ENCODE assay signal across 17 cellular contexts in genomic region chr2:216671791-216672343, GRCh38. TPM values are rescaled to one million over a fixed set of nuclear protein-coding genes. Genes with fewer than 3 reads are reported as not detected.
"Had no signal": no experiment of that assay in that cellular context is flagged by ENCODE, and none has a peak within 500 bp of the region (broad histone marks: within the 10 kb centered on the region; RNA-seq: fewer than 3 reads in every experiment).

No MANE protein-coding gene starts in this region.

- H3K27me3 ChIP-seq: adrenal gland, neural progenitor cell, suprapubic skin had no signal

- H3K9me3 ChIP-seq: adrenal gland, mucosa of descending colon, suprapubic skin had no signal

- H3K4me1 ChIP-seq: adrenal gland, neural progenitor cell, parathyroid adenoma, suprapubic skin had no signal

- H3K4me3 ChIP-seq: adrenal gland, mucosa of descending colon, neural progenitor cell, suprapubic skin had no signal

- FAIRE-seq: TTC549 had no signal

- ATAC-seq: activated CD4-positive, alpha-beta T cell treated with anti-CD3 and anti-CD28 coated beads for 36 hours; activated naive CD4-positive, alpha-beta T cell treated with anti-CD3 and anti-CD28 coated beads, Interleukin-2, amount 50 U/mL, for 72 hours; mucosa of descending colon; stimulated activated naive CD8-positive, alpha-beta T cell treated with anti-CD3 and anti-CD28 coated beads, Interleukin-15, amount 100 ng/mL, for 72 hours; WTC11 had no signal

- H3K9ac ChIP-seq: neural progenitor cell, parathyroid adenoma had no signal

- DNase-seq: activated CD4-positive, alpha-beta T cell treated with anti-CD3 and anti-CD28 coated beads for 36 hours; activated CD4-positive, alpha-beta T cell treated with anti-CD3 and anti-CD28 coated beads, Interleukin-2, amount 50 U/mL, for 48 hours; activated gamma-delta T cell treated with Interleukin-2 at 50 U/mL for 16 hours; activated T-cell treated with anti-CD3 and anti-CD28 coated beads for 4 hours; adrenal gland; effector CD4-positive, alpha-beta T cell; immature natural killer cell; mucosa of descending colon; naive B cell; stimulated activated naive CD8-positive, alpha-beta T cell treated with anti-CD3 and anti-CD28 coated beads, Interleukin-15, amount 100 ng/mL, for 72 hours had no signal

- H3K27ac ChIP-seq: neural progenitor cell, parathyroid adenoma had no signal

RNA-seq across cellular contexts. Expression of gene IGFBP5, which starts 23.5 kb away (rescaled TPM):
- total RNA-seq: activated CD4-positive, alpha-beta T cell treated with anti-CD3 and anti-CD28 coated beads for 36 hours; activated T-helper 1 cell treated with anti-CD3 and anti-CD28 coated beads, Interleukin-12 subunit alpha, Interleukin-12 subunit beta, Interleukin-2, Interleukin-4 antibody, amounts not matched to agents 30 ng/mL and 10 ng/mL and 1 ng/mL, durations not matched to agents 14 hours and 24 hours and 36 hours had no signal
- polyA plus RNA-seq: immature natural killer cell had no signal
